In genomic region chr10:13690281-13690825, GRCh38 we compare ENCODE assay signal across 1 cellular context.
TF ChIP-seq lines count a peak whose summit lies in the region.

No MANE protein-coding gene starts in this region.

TF ChIP-seq in GM12878, 131 proteins besides CTCF, POLR2A, EP300 and RAD21:
- TF ChIP-seq IRF3 (IDR thresholded peaks at IDR 0.05) (no peak), ATF3 (IDR thresholded peaks at IDR 0.05; ENCODE audit: borderline replicate concordance, extremely low read depth, low read depth, low read length) (no peak), ZZZ3 (IDR thresholded peaks at IDR 0.05; ENCODE audit: control insufficient read depth, insufficient read length, low read depth) (no peak), TBL1XR1 (IDR thresholded peaks at IDR 0.05; ENCODE audit: low read depth, low read length) (no peak), PKNOX1 (IDR thresholded peaks at IDR 0.05) (no peak), SIN3A (IDR thresholded peaks at IDR 0.05; ENCODE audit: low read depth, low read length) (no peak), YY1 (IDR thresholded peaks at IDR 0.05; ENCODE audit: low read depth, low read length) (0 out of 2 replicates have a peak, but pooled peaks have one; percentile 16), RBBP5 (conservative IDR thresholded peaks at IDR 0.05) (no peak), MTA3 (IDR thresholded peaks at IDR 0.05; ENCODE audit: borderline replicate concordance, low read length) (no peak), REST (IDR thresholded peaks at IDR 0.05; ENCODE audit: low read depth, low read length) (no peak), ZNF24 (IDR thresholded peaks at IDR 0.05) (no peak), IKZF1 (conservative IDR thresholded peaks at IDR 0.05) (peak; percentile 39), PAX5 (IDR thresholded peaks at IDR 0.05; ENCODE audit: borderline replicate concordance, low read depth, low read length) (peak; percentile 18; the same call in 1 of the 2 replicates), KLF5 (IDR thresholded peaks at IDR 0.05; ENCODE audit: partially characterized antibody) (no peak), NR2F1 (conservative IDR thresholded peaks at IDR 0.05) (no peak), TCF12 (IDR thresholded peaks at IDR 0.05; ENCODE audit: low read depth, low read length) (peak; percentile 85), CREM (IDR thresholded peaks at IDR 0.05; ENCODE audit: low read depth) (peak; percentile 36; the same call in 1 of the 2 replicates), POLR2AphosphoS5 (IDR thresholded peaks at IDR 0.05; ENCODE audit: low read length) (no peak), EZH2 (IDR thresholded peaks at IDR 0.05; ENCODE audit: borderline replicate concordance, control insufficient read depth, low read depth, low read length) (no peak), JUNB (IDR thresholded peaks at IDR 0.05) (peak; percentile 67), SMAD1 (IDR thresholded peaks at IDR 0.05; ENCODE audit: low read depth, partially characterized antibody) (no peak), NFIC (IDR thresholded peaks at IDR 0.05; ENCODE audit: low read depth, low read length) (peak; percentile 53; the same call in 1 of the 2 replicates), FOXK2 (IDR thresholded peaks at IDR 0.05) (no peak), IKZF2 (IDR thresholded peaks at IDR 0.05) (peak in 1 of 2 experiments; percentile 27; a peak in 1 of 4 replicates), SP1 (IDR thresholded peaks at IDR 0.05; ENCODE audit: low read depth, low read length) (no peak), SPI1 (IDR thresholded peaks at IDR 0.05; ENCODE audit: borderline replicate concordance, insufficient read depth, low read depth, low read length) (no peak), PBX3 (IDR thresholded peaks at IDR 0.05; ENCODE audit: insufficient replicate concordance, low read depth, low read length) (no peak), MXI1 (IDR thresholded peaks at IDR 0.05; ENCODE audit: low read depth, low read length) (no peak), LARP7 (IDR thresholded peaks at IDR 0.05) (no peak), EED (IDR thresholded peaks at IDR 0.05; ENCODE audit: low read depth) (peak; percentile 86), IRF4 (IDR thresholded peaks at IDR 0.05; ENCODE audit: low read depth, low read length) (no peak), TCF3 (IDR thresholded peaks at IDR 0.05; ENCODE audit: borderline replicate concordance, insufficient read depth, low read depth, low read length) (peak; percentile 77; the same call in 1 of the 2 replicates), RB1 (IDR thresholded peaks at IDR 0.05; ENCODE audit: borderline replicate concordance) (no peak), PAX8 (IDR thresholded peaks at IDR 0.05) (no peak), TCF7 (IDR thresholded peaks at IDR 0.05; ENCODE audit: borderline replicate concordance) (no peak), CHD4 (IDR thresholded peaks at IDR 0.05) (no peak), SRF (IDR thresholded peaks at IDR 0.05; ENCODE audit: low read depth in 2 of 2, low read length in 2 of 2) (0 out of 4 replicates have a peak, but pooled peaks of 1 of the 2 experiments have one; percentile 31), USF1 (IDR thresholded peaks at IDR 0.05; ENCODE audit: borderline replicate concordance, extremely low read length, insufficient read depth, low read depth, low read length) (no peak), ATF2 (IDR thresholded peaks at IDR 0.05; ENCODE audit: low read length) (no peak), POU2F2 (IDR thresholded peaks at IDR 0.05; ENCODE audit: borderline replicate concordance, low read depth, low read length) (0 out of 3 replicates have a peak, but pooled peaks have one; percentile 7), MEF2A (IDR thresholded peaks at IDR 0.05; ENCODE audit: insufficient read depth, low read depth, low read length) (no peak), BACH1 (IDR thresholded peaks at IDR 0.05; ENCODE audit: borderline replicate concordance) (no peak)
